20 cellular contexts compared by ENCODE assay signal in the genomic region with DNA sequence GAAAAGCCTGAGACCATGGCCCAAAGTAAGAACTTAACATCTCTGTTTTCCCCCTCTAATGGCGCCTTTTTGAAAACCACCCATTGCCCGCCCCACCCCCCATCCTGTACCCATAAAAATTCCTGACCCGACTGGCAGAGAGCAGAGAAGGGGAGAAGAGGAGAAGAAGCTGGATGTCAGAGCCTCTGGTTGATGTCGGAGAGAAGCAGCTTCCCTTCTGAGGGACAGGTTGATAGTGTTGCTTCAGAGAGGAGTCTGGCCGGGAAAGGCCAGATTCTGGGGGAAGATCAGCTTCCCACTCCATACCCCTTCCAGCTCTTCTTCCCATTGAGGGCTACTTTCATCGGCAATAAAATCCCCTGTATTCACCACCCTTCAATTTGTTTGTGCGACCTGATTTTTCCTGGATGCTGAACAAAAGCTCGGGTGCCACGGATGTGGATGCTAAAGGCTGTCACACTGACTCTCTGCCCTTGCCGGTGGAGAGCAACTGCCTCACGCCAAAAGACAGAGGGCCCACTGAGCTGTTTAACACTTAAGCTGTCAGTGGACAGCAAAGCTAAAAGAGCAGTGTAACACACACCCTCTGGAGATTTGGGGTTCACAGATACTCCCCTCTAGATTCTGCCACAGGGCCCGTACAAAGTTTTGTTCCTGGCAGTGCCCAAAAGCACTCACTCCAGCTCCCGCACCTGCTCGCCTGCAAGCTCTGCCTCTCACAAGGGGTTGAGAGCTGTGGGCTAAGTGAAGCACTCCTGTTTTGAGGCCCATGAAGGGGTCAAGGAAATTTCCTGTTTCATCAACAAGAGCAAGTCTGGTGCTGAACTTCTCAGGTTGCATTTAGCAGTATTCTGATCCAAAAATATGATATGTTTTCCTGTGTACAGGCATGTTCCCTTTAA.
"Had no signal": no experiment of that assay in that cellular context is flagged by ENCODE, and none has a peak within 500 bp of the region (broad histone marks: within the 10 kb centered on the region; RNA-seq: fewer than 3 reads in every experiment).

No MANE protein-coding gene starts in this region.

- H2AFZ ChIP-seq: hepatocyte had no signal

- H3K27ac ChIP-seq: epithelial cell of prostate, hepatocyte, lower lobe of right lung, right atrium auricular region, tibial artery, VCaP had no signal

- H3K4me1 Mint-ChIP-seq: activated CD4-positive, alpha-beta T cell treated with anti-CD3 and anti-CD28 coated beads for 36 hours; mesothelial cell of epicardium had no signal

- ATAC-seq: activated CD4-positive, alpha-beta T cell treated with anti-CD3 and anti-CD28 coated beads for 36 hours; activated naive CD4-positive, alpha-beta T cell treated with anti-CD3 and anti-CD28 coated beads, Interleukin-2, amount 50 U/mL, for 72 hours; left colon; lower lobe of right lung; stimulated activated naive CD8-positive, alpha-beta T cell treated with anti-CD3 and anti-CD28 coated beads, Interleukin-15, Interleukin-2, amounts not matched to agents 100 U/mL and 50 U/mL, for 24 hours had no signal

- H3K36me3 ChIP-seq: lower lobe of right lung, right atrium auricular region, tibial artery had no signal

- H3K9me3 Mint-ChIP-seq: nephron progenitor cell had no signal

- H3K4me3 Mint-ChIP-seq: activated CD4-positive, alpha-beta T cell treated with anti-CD3 and anti-CD28 coated beads for 36 hours; mesothelial cell of epicardium; nephron progenitor cell; T-helper 1 cell treated with Interleukin-12 subunit alpha and Interleukin-12 subunit beta and Interleukin-4 antibody, amounts not matched to agents 30 μg/mL and 1 μg/mL, for 36 hours had no signal

- H3K79me2 ChIP-seq: hepatocyte had no signal

- H3K4me1 ChIP-seq: lower lobe of right lung, right atrium auricular region, tibial artery had no signal

- H3K36me3 Mint-ChIP-seq: activated naive CD4-positive, alpha-beta T cell treated with anti-CD3 and anti-CD28 coated beads, Interleukin-2, amount 50 U/mL, for 72 hours; mesothelial cell of epicardium had no signal

- DNase-seq: activated CD4-positive, alpha-beta T cell treated with anti-CD3 and anti-CD28 coated beads for 36 hours; activated CD4-positive, alpha-beta T cell treated with anti-CD3 and anti-CD28 coated beads, Interleukin-2, amount 50 U/mL, for 48 hours; activated gamma-delta T cell treated with Interleukin-2 at 50 U/mL for 16 hours; dermis blood vessel endothelial cell; foreskin fibroblast; left colon; lower lobe of right lung; nephron progenitor cell; stimulated activated CD4-positive, alpha-beta T cell treated with anti-CD3 and anti-CD28 coated beads, Interleukin-2, amount 100 ng/mL, for 24 hours; stimulated activated naive CD8-positive, alpha-beta T cell treated with anti-CD3 and anti-CD28 coated beads, Interleukin-15, Interleukin-2, amounts not matched to agents 100 U/mL and 50 U/mL, for 24 hours; substantia nigra; tibial artery had no signal

- H3K27me3 ChIP-seq: hepatocyte, right atrium auricular region, tibial artery had no signal

- H3K4me2 ChIP-seq: hepatocyte had no signal

- H3K27me3 Mint-ChIP-seq: activated CD4-positive, alpha-beta T cell treated with anti-CD3 and anti-CD28 coated beads for 36 hours; progenitor cell of endocrine pancreas had no signal

- H3K9me3 ChIP-seq: lower lobe of right lung, right atrium auricular region, tibial artery had no signal

- H3K27ac Mint-ChIP-seq: activated CD4-positive, alpha-beta T cell treated with anti-CD3 and anti-CD28 coated beads for 36 hours; activated naive CD4-positive, alpha-beta T cell treated with anti-CD3 and anti-CD28 coated beads, Interleukin-2, amount 50 U/mL, for 72 hours; mesothelial cell of epicardium; nephron progenitor cell; progenitor cell of endocrine pancreas; T-helper 1 cell treated with Interleukin-12 subunit alpha and Interleukin-12 subunit beta and Interleukin-4 antibody, amounts not matched to agents 30 μg/mL and 1 μg/mL, for 36 hours had no signal

- H3K4me3 ChIP-seq: hepatocyte, lower lobe of right lung, right atrium auricular region, tibial artery had no signal
